Comparison of ENCODE assay signal across 20 cellular contexts in the genomic region with DNA sequence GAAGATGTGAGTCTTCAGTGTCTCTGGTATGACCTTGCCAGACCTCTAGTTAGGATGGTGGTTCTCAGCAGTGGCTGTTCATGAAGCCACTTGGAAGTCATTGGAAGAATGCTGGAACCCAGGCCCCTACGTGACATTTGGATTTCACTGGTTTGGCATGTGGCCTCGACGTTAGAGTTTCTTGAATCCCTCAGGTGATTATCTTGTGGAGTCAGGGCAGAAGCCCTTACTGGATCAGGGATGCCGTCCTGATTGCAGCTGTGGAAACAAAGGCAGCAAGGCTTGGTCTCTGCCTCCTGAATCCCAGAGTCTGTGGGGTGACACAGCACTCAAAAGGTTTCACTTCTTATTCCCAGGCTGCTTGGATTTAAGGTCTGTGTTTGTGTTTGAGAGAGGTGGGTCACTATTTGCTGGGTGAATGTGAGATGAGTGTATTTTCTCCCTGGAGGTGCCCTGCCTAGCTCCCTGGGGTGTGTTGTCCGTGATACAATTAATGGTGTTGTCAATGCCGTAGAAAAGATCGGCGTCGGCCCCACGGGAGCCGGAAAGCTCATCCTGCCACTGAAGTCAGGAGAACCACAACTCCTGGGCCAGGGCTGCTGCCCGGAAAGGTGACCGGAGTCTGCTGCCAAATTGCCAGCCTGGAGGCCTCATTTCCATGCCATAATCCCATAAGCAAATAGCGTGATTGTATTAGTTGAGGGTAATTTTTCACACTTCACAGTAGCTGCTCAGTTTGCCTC.
A peak's percentile ranks its signal among the peaks of the same experiment; 100 is the strongest.
DNase-seq lines count a peak whose midpoint lies in the region; ATAC-seq and TF ChIP-seq lines count a peak whose summit lies in the region.
"Had no signal": no experiment of that assay in that cellular context is flagged by ENCODE, and none has a peak within 500 bp of the region (broad histone marks: within the 10 kb centered on the region; RNA-seq: fewer than 3 reads in every experiment).

No MANE protein-coding gene starts in this region.

- intact Hi-C loops in Right ventricle myocardium inferior (cut with DNase I) (no loop called here), left ventricle myocardium inferior (cut with micrococcal nuclease) (no loop called here), tibial artery (cut with DNase I; ENCODE audit: low total_unique reads) (no loop called here)

- H3K36me3 Mint-ChIP-seq in immature natural killer cell: no peaks in the 10 kb centered on the region
- H3K36me3 Mint-ChIP-seq: CD8-positive, alpha-beta T cell had no signal

- H3K4me3 ChIP-seq in left ventricle myocardium inferior (no peak overlapping the region), coronary artery (no peak overlapping the region), tibial artery (no peak overlapping the region)
- H3K4me3 ChIP-seq: BLaER1 treated with 17β-estradiol and CSF1 and Interleukin-3, amounts not matched to agents 10 nM and 100 nM; PC-9; SJSA1 had no signal

- H3K27ac ChIP-seq in left ventricle myocardium inferior (replicated peaks): no peak overlapping the region
- H3K27ac ChIP-seq in coronary artery: no peak overlapping the region
- H3K27ac ChIP-seq in tibial artery: no peak overlapping the region
- H3K27ac ChIP-seq: BLaER1 treated with 17β-estradiol and CSF1 and Interleukin-3, amounts not matched to agents 10 nM and 100 nM; PC-9; RWPE1; SJSA1 had no signal

- DNase-seq in Right ventricle myocardium inferior (ENCODE audit: missing footprints) (peak; percentile 43), left ventricle myocardium inferior (no peak), coronary artery (ENCODE audit: low spot score) (peak; percentile 40), left lobe of liver (ENCODE audit: low spot score) (peak; percentile 15), tibial artery (peak; percentile 7 to 27), immature natural killer cell (no peak), HK-2 (ENCODE audit: unreplicated experiment) (no peak)
- DNase-seq: Calu3, KG1, NCI-H1105 treated with DMSO at 0.1 percent for 48 hours, NCI-H1694 treated with DMSO at 0.1 percent for 48 hours, NCI-H2107, NCI-H2227 treated with DMSO at 0.1 percent for 48 hours, NCI-H524 treated with DMSO at 0.1 percent for 48 hours, PC-9 had no signal

- TF ChIP-seq CTCF in left ventricle myocardium inferior (IDR thresholded peaks at IDR 0.05; ENCODE audit: borderline replicate concordance): no peak
- TF ChIP-seq CTCF in coronary artery (IDR thresholded peaks at IDR 0.05): no peak
- TF ChIP-seq CTCF in tibial artery (IDR thresholded peaks at IDR 0.05): no peak

- H3K36me3 ChIP-seq in left ventricle myocardium inferior (no peaks in the 10 kb centered on the region), tibial artery (no peaks in the 10 kb centered on the region)
- H3K36me3 ChIP-seq: BLaER1 treated with 17β-estradiol and CSF1 and Interleukin-3, amounts not matched to agents 10 nM and 100 nM; SJSA1 had no signal

- H3K4me1 ChIP-seq in left ventricle myocardium inferior (no peaks in the 10 kb centered on the region), tibial artery (no peaks in the 10 kb centered on the region)
- H3K4me1 ChIP-seq: BLaER1 treated with 17β-estradiol and CSF1 and Interleukin-3, amounts not matched to agents 10 nM and 100 nM; SJSA1 had no signal

- ATAC-seq in Right ventricle myocardium inferior (no peak), left lobe of liver (no peak), HG02981 (IDR thresholded peaks at IDR 0.05; ENCODE audit: unreplicated experiment) (no peak)
- ATAC-seq: CD8-positive, alpha-beta T cell had no signal

- no peaks in the 10 kb centered on the region for H3K9me3 Mint-ChIP-seq in immature natural killer cell
- H3K9me3 Mint-ChIP-seq: CD8-positive, alpha-beta T cell had no signal

- H3K27me3 ChIP-seq in left ventricle myocardium inferior (ENCODE audit: low read depth): peaks cover 71% of the 10 kb centered on the region
- H3K27me3 ChIP-seq in tibial artery: peaks cover 0 to 22% of the 10 kb centered on the region in 2 donors
- H3K27me3 ChIP-seq: SJSA1 had no signal

- no peak overlapping the region for H3K27ac Mint-ChIP-seq in immature natural killer cell
- H3K27ac Mint-ChIP-seq: CD8-positive, alpha-beta T cell had no signal

- H3K27me3 Mint-ChIP-seq in immature natural killer cell (ENCODE audit: low read depth in 3 of 3): no peaks in the 10 kb centered on the region

- H3K9me3 ChIP-seq in left ventricle myocardium inferior (replicated peaks): peaks cover 9% of the 10 kb centered on the region
- peaks cover 0 to 4% (median 0%) of the 10 kb centered on the region in 3 donors for H3K9me3 ChIP-seq in tibial artery
- H3K9me3 ChIP-seq: SJSA1 had no signal

- no peaks in the 10 kb centered on the region for H3K4me1 Mint-ChIP-seq in immature natural killer cell

- no peak overlapping the region for H3K4me3 Mint-ChIP-seq in immature natural killer cell
- H3K4me3 Mint-ChIP-seq: CD8-positive, alpha-beta T cell had no signal

Comparison
In these comparisons a context has a peak if more than half of its experiments do, and no peak if none do; other contexts are left out.
1. DNase-seq: peak in Right ventricle myocardium inferior (single experiment), coronary artery (single experiment), left lobe of liver (single experiment) and tibial artery (2 of 2); none in left ventricle myocardium inferior (single experiment), immature natural killer cell (0 of 3) and HK-2 (single experiment).